10 cellular contexts compared by ENCODE assay signal in the genomic region with DNA sequence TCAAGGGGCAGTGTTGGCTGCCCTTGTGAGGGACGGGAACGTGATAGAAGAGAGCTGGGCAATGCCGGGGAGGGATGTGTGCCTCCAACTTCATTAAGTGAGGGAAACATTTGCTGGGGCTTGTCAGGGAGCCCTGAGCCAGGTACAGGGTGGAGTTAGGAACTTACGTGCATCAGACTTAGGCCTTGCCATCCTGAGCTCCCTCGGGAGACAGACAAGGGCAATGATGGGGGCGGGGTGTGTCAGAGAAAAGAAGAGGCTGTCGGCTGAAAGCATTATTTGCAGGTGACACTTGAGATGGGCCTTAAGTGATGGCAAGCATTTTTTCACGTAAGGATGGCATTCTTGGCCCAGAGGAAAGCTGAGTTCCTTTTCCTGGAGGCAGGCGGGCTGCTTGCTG. TPM values are rescaled to one million over a fixed set of nuclear protein-coding genes. Genes with fewer than 3 reads are reported as not detected.
DNase-seq lines count a peak whose midpoint lies in the region; ATAC-seq and TF ChIP-seq lines count a peak whose summit lies in the region.
"Had no signal": no experiment of that assay in that cellular context is flagged by ENCODE, and none has a peak within 500 bp of the region (broad histone marks: within the 10 kb centered on the region; RNA-seq: fewer than 3 reads in every experiment).

No MANE protein-coding gene starts in this region.

- H3K9me3 ChIP-seq in psoas muscle, result no peaks in the 10 kb centered on the region

- peaks cover 11% of the 10 kb centered on the region for H3K36me3 Mint-ChIP-seq in activated CD4-positive, alpha-beta memory T cell treated with anti-CD3 and anti-CD28 coated beads, Interleukin-2, amount 10 ng/mL, durations not matched to agents 7 days and 5 days (ENCODE audit: low read depth)
- H3K36me3 Mint-ChIP-seq: activated naive CD4-positive, alpha-beta T cell treated with anti-CD3 and anti-CD28 coated beads, Interleukin-2, amount 50 U/mL, for 72 hours had no signal

- H3K27me3 ChIP-seq in psoas muscle (ENCODE audit: insufficient read depth in 3 of 3, low read length in 2 of 3), result no peaks in the 10 kb centered on the region

- H3K4me3 Mint-ChIP-seq in activated CD4-positive, alpha-beta memory T cell treated with anti-CD3 and anti-CD28 coated beads, Interleukin-2, amount 10 ng/mL, durations not matched to agents 7 days and 5 days, result no peak overlapping the region

- peak; percentile 68 for DNase-seq in COR-L47 (lab: John Stamatoyannopoulos, UW)
- peak; percentile 83 for DNase-seq in NCI-H2196 (lab: John Stamatoyannopoulos, UW; ENCODE audit: unreplicated experiment)
- DNase-seq in epithelial cell of esophagus (ENCODE audit: low read depth), result peak; percentile 43
- DNase-seq in psoas muscle, result no peak
- no peak for DNase-seq in GM13976 (ENCODE audit: low spot score)
- no peak for DNase-seq in mucosa of gallbladder (ENCODE audit: low spot score)
- DNase-seq in activated CD4-positive, alpha-beta memory T cell treated with anti-CD3 and anti-CD28 coated beads, Interleukin-2, amount 10 ng/mL, durations not matched to agents 7 days and 5 days, result no peak
- no peak for DNase-seq in activated CD8-positive, alpha-beta memory T cell treated with anti-CD3 and anti-CD28 coated beads for 24 hours
- DNase-seq: stimulated activated CD4-positive, alpha-beta T cell treated with anti-CD3 and anti-CD28 coated beads, Interleukin-15, amount 100 ng/mL, for 24 hours had no signal

- H3K27ac Mint-ChIP-seq in activated CD4-positive, alpha-beta memory T cell treated with anti-CD3 and anti-CD28 coated beads, Interleukin-2, amount 10 ng/mL, durations not matched to agents 7 days and 5 days, result no peak overlapping the region

- POLR2A ChIA-PET in activated CD4-positive, alpha-beta memory T cell treated with anti-CD3 and anti-CD28 coated beads, Interleukin-2, amount 10 ng/mL, durations not matched to agents 7 days and 5 days (lab: Charles Lee), result no interaction called here

- ATAC-seq in psoas muscle, result no peak
- ATAC-seq: activated naive CD4-positive, alpha-beta T cell treated with anti-CD3 and anti-CD28 coated beads, Interleukin-2, amount 50 U/mL, for 72 hours had no signal

- intact Hi-C loops in psoas muscle (cut with DNase I), result no loop called here

- H3K4me1 Mint-ChIP-seq in activated CD4-positive, alpha-beta memory T cell treated with anti-CD3 and anti-CD28 coated beads, Interleukin-2, amount 10 ng/mL, durations not matched to agents 7 days and 5 days, result peaks cover 39% of the 10 kb centered on the region

- no peaks in the 10 kb centered on the region for H3K9me3 Mint-ChIP-seq in activated CD4-positive, alpha-beta memory T cell treated with anti-CD3 and anti-CD28 coated beads, Interleukin-2, amount 10 ng/mL, durations not matched to agents 7 days and 5 days
- H3K9me3 Mint-ChIP-seq: activated naive CD4-positive, alpha-beta T cell treated with anti-CD3 and anti-CD28 coated beads, Interleukin-2, amount 50 U/mL, for 72 hours had no signal

- H3K36me3 ChIP-seq in psoas muscle (ENCODE audit: insufficient read depth in 1 of 2, low read depth in 1 of 2), result peaks cover 2 to 37% of the 10 kb centered on the region in 2 donors

- peak overlapping the region; percentile 25 for H3K4me3 ChIP-seq in epithelial cell of esophagus (ENCODE audit: low read length)
- peak overlapping the region; percentile 79 for H3K4me3 ChIP-seq in psoas muscle

- peaks cover 38% of the 10 kb centered on the region for H3K4me1 ChIP-seq in psoas muscle

- no peaks in the 10 kb centered on the region for H3K27me3 Mint-ChIP-seq in activated CD4-positive, alpha-beta memory T cell treated with anti-CD3 and anti-CD28 coated beads, Interleukin-2, amount 10 ng/mL, durations not matched to agents 7 days and 5 days

- CTCF ChIA-PET in activated CD4-positive, alpha-beta memory T cell treated with anti-CD3 and anti-CD28 coated beads, Interleukin-2, amount 10 ng/mL, durations not matched to agents 7 days and 5 days (lab: Charles Lee), result interaction anchor here (1.2 kb wide), 1 partner anchor 15 kb away, joined by 3 read pairs; no protein-coding TSS in a partner anchor

- whole genome bisulfite sequencing in psoas muscle, 3 donors, result 45 to 55% (median 55%) methylated on average over 9 of the region's 9 CpGs

- TF ChIP-seq CTCF in epithelial cell of esophagus (IDR thresholded peaks at IDR 0.05; ENCODE audit: insufficient read depth, low read depth, low read length, missing control alignments) (no peak), psoas muscle (IDR thresholded peaks at IDR 0.05) (no peak), GM13976 (IDR thresholded peaks at IDR 0.05; ENCODE audit: borderline replicate concordance, control extremely low read depth, extremely low read depth, insufficient read depth, missing control alignments) (no peak)

- peak overlapping the region; percentile 90 for H3K27ac ChIP-seq in psoas muscle

- in situ Hi-C loops in GM13976 (cut with MboI; ENCODE audit: low sequenced_read_pairs, unreplicated experiment), result no loop called here

RNA-seq across cellular contexts. Expression of gene FAM131A, which starts 1.6 kb away (rescaled TPM):
- total RNA-seq in psoas muscle, result 10 to 100 TPM; 12.6 to 20.3 (median 13.9) TPM
- polyA plus RNA-seq in psoas muscle, result 10 to 100 TPM; 12.9 to 26.8 (median 20.2) TPM
- 41.5 TPM for total RNA-seq in mucosa of gallbladder
- 1 to 10 TPM; 6.5 to 8.7 TPM for total RNA-seq in activated CD4-positive, alpha-beta memory T cell treated with anti-CD3 and anti-CD28 coated beads, Interleukin-2, amount 10 ng/mL, durations not matched to agents 7 days and 5 days

RNA-seq across cellular contexts. Expression of gene CLCN2, which starts 22.4 kb away (rescaled TPM):
- total RNA-seq in psoas muscle, result 1 to 10 TPM in 3 of 4 donors, under 1 TPM in 1; 0.64 to 2.3 (median 1.4) TPM
- polyA plus RNA-seq in psoas muscle, result 1 to 10 TPM; 1.2 to 2.8 (median 2.0) TPM
- total RNA-seq in mucosa of gallbladder, result 104 TPM
- total RNA-seq in activated CD4-positive, alpha-beta memory T cell treated with anti-CD3 and anti-CD28 coated beads, Interleukin-2, amount 10 ng/mL, durations not matched to agents 7 days and 5 days, result 1 to 10 TPM; 3.6 to 4.9 TPM

RNA-seq across cellular contexts. Expression of gene POLR2H, which starts 22.5 kb away (rescaled TPM):
- 10 to 100 TPM; 21.2 to 33.2 (median 28.6) TPM for total RNA-seq in psoas muscle
- 100 to 1,000 TPM in 1 of 3 donors, 10 to 100 TPM in 2; 41.6 to 117 (median 62.8) TPM for polyA plus RNA-seq in psoas muscle
- 107 TPM for total RNA-seq in mucosa of gallbladder
- total RNA-seq in activated CD4-positive, alpha-beta memory T cell treated with anti-CD3 and anti-CD28 coated beads, Interleukin-2, amount 10 ng/mL, durations not matched to agents 7 days and 5 days, result 10 to 100 TPM; 73.9 to 79.3 TPM

RNA-seq across cellular contexts. Expression of gene EIF4G1, which starts 24.6 kb away (rescaled TPM):
- total RNA-seq in psoas muscle, result 100 to 1,000 TPM; 448 to 726 (median 633) TPM
- 100 to 1,000 TPM; 395 to 787 (median 628) TPM for polyA plus RNA-seq in psoas muscle
- 330 TPM for total RNA-seq in mucosa of gallbladder
- total RNA-seq in activated CD4-positive, alpha-beta memory T cell treated with anti-CD3 and anti-CD28 coated beads, Interleukin-2, amount 10 ng/mL, durations not matched to agents 7 days and 5 days, result 100 to 1,000 TPM; 259 to 266 TPM

RNA-seq across cellular contexts. Expression of gene THPO, which starts 39.0 kb away (rescaled TPM):
- total RNA-seq in psoas muscle (1 to 10 TPM in 2 of 4 donors, under 1 TPM in 2; 0.79 to 3.0 (median 1.3) TPM), mucosa of gallbladder (0.29 TPM)
- 1 to 10 TPM in 1 of 3 donors, under 1 TPM in 2; 0.49 to 1.2 (median 0.55) TPM for polyA plus RNA-seq in psoas muscle
- not detected for total RNA-seq in activated CD4-positive, alpha-beta memory T cell treated with anti-CD3 and anti-CD28 coated beads, Interleukin-2, amount 10 ng/mL, durations not matched to agents 7 days and 5 days
- total RNA-seq: activated naive CD4-positive, alpha-beta T cell treated with anti-CD3 and anti-CD28 coated beads, Interleukin-2, amount 50 U/mL, for 72 hours had no signal

Comparison
In these comparisons a context has a peak if more than half of its experiments do, and no peak if none do; other contexts are left out.
1. DNase-seq: peak in COR-L47 (single experiment), NCI-H2196 (single experiment) and epithelial cell of esophagus (single experiment); none in psoas muscle (0 of 2), GM13976 (single experiment), mucosa of gallbladder (single experiment), activated CD4-positive, alpha-beta memory T cell treated with anti-CD3 and anti-CD28 coated beads, Interleukin-2, amount 10 ng/mL, durations not matched to agents 7 days and 5 days (single experiment) and activated CD8-positive, alpha-beta memory T cell treated with anti-CD3 and anti-CD28 coated beads for 24 hours (single experiment).
2. RNA of gene CLCN2, which starts 22.4 kb away (total RNA-seq): 104 TPM in mucosa of gallbladder (single experiment); 3.6 to 4.9 TPM in activated CD4-positive, alpha-beta memory T cell treated with anti-CD3 and anti-CD28 coated beads, Interleukin-2, amount 10 ng/mL, durations not matched to agents 7 days and 5 days and 0.64 to 2.3 TPM in psoas muscle; every median in the first group is over 10 times any median in the second.